Comparison of ENCODE assay signal across 1 cellular context in genomic region chr15:99925661-99926461, GRCh38.
TF ChIP-seq lines count a peak whose summit lies in the region.

No MANE protein-coding gene starts in this region.

TF ChIP-seq in GM23338, 12 proteins besides CTCF, POLR2A, EP300 and RAD21 (continued from another document):
- no peak for TF ChIP-seq ZNF462 (CRISPR knock-in tag; IDR thresholded peaks at IDR 0.05)
- no peak for TF ChIP-seq ZNF331 (CRISPR knock-in tag; IDR thresholded peaks at IDR 0.05; ENCODE audit: low read depth)
- TF ChIP-seq EZH2phosphoT487 (IDR thresholded peaks at IDR 0.05; ENCODE audit: unreplicated experiment), result no peak
